Comparison of ENCODE assay signal across 1 cellular context in genomic region chr1:232922475-232922874, GRCh38.
TF ChIP-seq lines count a peak whose summit lies in the region.

No MANE protein-coding gene starts in this region.

TF ChIP-seq in IMR-90, 13 proteins besides CTCF, POLR2A, EP300 and RAD21 (continued from another document):
- TF ChIP-seq MAZ (IDR thresholded peaks at IDR 0.05; ENCODE audit: borderline replicate concordance, low read depth, low read length) (no peak), CEBPB (IDR thresholded peaks at IDR 0.05; ENCODE audit: low read depth, low read length) (no peak), ELK1 (IDR thresholded peaks at IDR 0.05; ENCODE audit: borderline replicate concordance, low read depth, low read length) (no peak), USF2 (IDR thresholded peaks at IDR 0.05; ENCODE audit: low read depth, low read length) (no peak), FOS (IDR thresholded peaks at IDR 0.05; ENCODE audit: low read depth, low read length) (no peak), BHLHE40 (IDR thresholded peaks at IDR 0.05; ENCODE audit: low read depth, low read length) (no peak), RFX5 (IDR thresholded peaks at IDR 0.05; ENCODE audit: low read depth, low read length) (no peak), MAFK (IDR thresholded peaks at IDR 0.05; ENCODE audit: low read depth, low read length) (no peak), CHD1 (IDR thresholded peaks at IDR 0.05; ENCODE audit: low read depth, low read length) (no peak)
